ENCODE assay signal across 1 cellular context in genomic region chr4:74549936-74550335, GRCh38.
TF ChIP-seq lines count a peak whose summit lies in the region.

No MANE protein-coding gene starts in this region.

TF ChIP-seq in GM23338, 12 proteins besides CTCF, POLR2A, EP300 and RAD21 (continued from another document):
- TF ChIP-seq REST (IDR thresholded peaks at IDR 0.05; ENCODE audit: unreplicated experiment) (no peak), ZNF462 (CRISPR knock-in tag; IDR thresholded peaks at IDR 0.05) (no peak), EZH2phosphoT487 (IDR thresholded peaks at IDR 0.05; ENCODE audit: unreplicated experiment) (no peak), POLR2AphosphoS5 (IDR thresholded peaks at IDR 0.05; ENCODE audit: low read depth) (no peak), CREB1 (CRISPR knock-in tag; IDR thresholded peaks at IDR 0.05; ENCODE audit: low read depth) (no peak), ZNF331 (CRISPR knock-in tag; IDR thresholded peaks at IDR 0.05; ENCODE audit: low read depth) (no peak), ETS1 (IDR thresholded peaks at IDR 0.05) (no peak), NANOG (IDR thresholded peaks at IDR 0.05; ENCODE audit: borderline replicate concordance) (no peak), ZNF114 (CRISPR knock-in tag; IDR thresholded peaks at IDR 0.05) (no peak), EZH2 (IDR thresholded peaks at IDR 0.05; ENCODE audit: low read depth, unreplicated experiment) (no peak), JUNB (IDR thresholded peaks at IDR 0.05; ENCODE audit: unreplicated experiment) (no peak)
